Comparison of ENCODE assay signal across 24 cellular contexts in genomic region chr11:34656062-34656720, GRCh38. TPM values are rescaled to one million over a fixed set of nuclear protein-coding genes. Genes with fewer than 3 reads are reported as not detected.
DNase-seq lines count a peak whose midpoint lies in the region; ATAC-seq, FAIRE-seq and TF ChIP-seq lines count a peak whose summit lies in the region.
"Had no signal": no experiment of that assay in that cellular context is flagged by ENCODE, and none has a peak within 500 bp of the region (broad histone marks: within the 10 kb centered on the region; RNA-seq: fewer than 3 reads in every experiment).

No MANE protein-coding gene starts in this region.

- H4K20me1 ChIP-seq in GM23248 (ENCODE audit: insufficient read depth) (no peaks in the 10 kb centered on the region), fibroblast of lung (ENCODE audit: control insufficient read depth, extremely low read depth, insufficient read depth, low read length) (no peaks in the 10 kb centered on the region)

- H3K36me3 Mint-ChIP-seq in activated CD8-positive, alpha-beta T cell treated with anti-CD3 and anti-CD28 coated beads, Interleukin-2, amount 10 ng/mL, durations not matched to agents 7 days and 5 days (ENCODE audit: low read depth), result no peaks in the 10 kb centered on the region
- H3K36me3 Mint-ChIP-seq: brain had no signal

- no peaks in the 10 kb centered on the region for H3K9me3 Mint-ChIP-seq in activated CD8-positive, alpha-beta T cell treated with anti-CD3 and anti-CD28 coated beads, Interleukin-2, amount 10 ng/mL, durations not matched to agents 7 days and 5 days (ENCODE audit: insufficient read depth)
- H3K9me3 Mint-ChIP-seq: activated B cell treated with CpG ODN at 0.5 μM for 24 hours had no signal

- 92 to 95% methylated on average over 5 of the region's 5 CpGs for WGBS in GM23248 (ENCODE audit: low coverage in 1 of 2, low lambda C conversion rate in 2 of 2, missing lambda C conversion rate in 2 of 2), 2 experiments
- 72 to 75% methylated on average over 5 of the region's 5 CpGs for WGBS in pancreas, 2 donors

- H3K4me1 ChIP-seq in GM23248 (ENCODE audit: insufficient read depth) (peaks cover 24% of the 10 kb centered on the region), fibroblast of lung (ENCODE audit: control insufficient read depth, extremely low read depth, insufficient read depth, low read length) (peaks cover 16% of the 10 kb centered on the region), pancreas (peaks cover 13 to 23% (median 17%) of the 10 kb centered on the region in 3 donors)

- H3K27me3 Mint-ChIP-seq in activated CD8-positive, alpha-beta T cell treated with anti-CD3 and anti-CD28 coated beads, Interleukin-2, amount 10 ng/mL, durations not matched to agents 7 days and 5 days (ENCODE audit: low read depth), result peaks cover 65% of the 10 kb centered on the region
- H3K27me3 Mint-ChIP-seq: activated B cell treated with CpG ODN at 0.5 μM for 24 hours had no signal

- H3K9ac ChIP-seq in GM23248, result no peak overlapping the region
- H3K9ac ChIP-seq in fibroblast of lung (ENCODE audit: insufficient read depth, low read length), result no peak overlapping the region

- POLR2A ChIA-PET in activated CD8-positive, alpha-beta T cell treated with anti-CD3 and anti-CD28 coated beads, Interleukin-2, amount 10 ng/mL, durations not matched to agents 7 days and 5 days (lab: Charles Lee), result no interaction called here

- in situ Hi-C loops in GM23248 (cut with MboI) (no loop called here), SK-MEL-5 (cut with HindIII; ENCODE audit: low pct_unique_long_range_greater_than_20kb, low sequenced_read_pairs) (no loop called here)

- H3K27ac ChIP-seq in GM23248 (no peak overlapping the region), fibroblast of lung (ENCODE audit: insufficient read depth, low read length) (peak overlapping the region; percentile 11), pancreas (peak overlapping the region in 1 of 4 donors; percentile 7)

- H3K9me3 ChIP-seq in GM23248 (ENCODE audit: low read depth), result no peaks in the 10 kb centered on the region
- no peaks in the 10 kb centered on the region for H3K9me3 ChIP-seq in fibroblast of lung (ENCODE audit: control insufficient read depth, insufficient read depth, low read depth, low read length)
- no peaks in the 10 kb centered on the region for H3K9me3 ChIP-seq in pancreas

- H3K79me2 ChIP-seq in GM23248 (ENCODE audit: insufficient read depth), result no peaks in the 10 kb centered on the region
- H3K79me2 ChIP-seq in fibroblast of lung (ENCODE audit: control insufficient read depth, insufficient read depth, low read length), result no peaks in the 10 kb centered on the region

- DNase-seq in GM23248 (peak; percentile 17), SK-MEL-5 (ENCODE audit: low read depth, low spot score) (peak; percentile 87), fibroblast of lung (ENCODE audit: low read depth in 2 of 2) (peak in 1 of 2 donors; percentile 62), pancreas (no peak)
- no peak for DNase-seq in activated CD8-positive, alpha-beta T cell treated with anti-CD3 and anti-CD28 coated beads, Interleukin-2, amount 10 ng/mL, durations not matched to agents 7 days and 5 days
- no peak for DNase-seq in stimulated activated CD4-positive, alpha-beta T cell treated with anti-CD3 and anti-CD28 coated beads, Interleukin-2, amount 100 ng/mL, for 48 hours
- DNase-seq: activated B cell treated with CpG ODN at 0.5 μM for 24 hours; activated CD8-positive, alpha-beta memory T cell treated with anti-CD3 and anti-CD28 coated beads, Interleukin-2, amount 50 U/mL, for 4 hours; activated naive CD4-positive, alpha-beta T cell; DND-41; effector CD8-positive, alpha-beta T cell; NCI-H187; NCI-H510A treated with DMSO at 0.1 percent for 48 hours; OCI-M1; stimulated activated CD4-positive, alpha-beta T cell treated with anti-CD3 and anti-CD28 coated beads, Interleukin-4, amount 100 ng/mL, for 1 hour had no signal

- H3K4me2 ChIP-seq in GM23248 (ENCODE audit: unreplicated experiment) (no peak overlapping the region), fibroblast of lung (ENCODE audit: extremely low read depth, insufficient read depth, low read length) (no peak overlapping the region)

- H3K9me2 ChIP-seq in GM23248 (ENCODE audit: insufficient read depth), result no peaks in the 10 kb centered on the region

- no peaks in the 10 kb centered on the region for H3K27me3 ChIP-seq in GM23248 (replicated peaks; ENCODE audit: insufficient read depth)
- no peaks in the 10 kb centered on the region for H3K27me3 ChIP-seq in fibroblast of lung (ENCODE audit: control insufficient read depth, insufficient read depth, low read length)
- no peaks in the 10 kb centered on the region for H3K27me3 ChIP-seq in pancreas
- H3K27me3 ChIP-seq: foreskin keratinocyte had no signal

- intact Hi-C loops in pancreas (cut with DNase I), result no loop called here

- H3K27ac Mint-ChIP-seq in activated CD8-positive, alpha-beta T cell treated with anti-CD3 and anti-CD28 coated beads, Interleukin-2, amount 10 ng/mL, durations not matched to agents 7 days and 5 days, result no peak overlapping the region
- H3K27ac Mint-ChIP-seq: activated B cell treated with CpG ODN at 0.5 μM for 24 hours, brain had no signal

- CTCF ChIA-PET in activated CD8-positive, alpha-beta T cell treated with anti-CD3 and anti-CD28 coated beads, Interleukin-2, amount 10 ng/mL, durations not matched to agents 7 days and 5 days (lab: Charles Lee), result no interaction called here

- H3K4me1 Mint-ChIP-seq in activated CD8-positive, alpha-beta T cell treated with anti-CD3 and anti-CD28 coated beads, Interleukin-2, amount 10 ng/mL, durations not matched to agents 7 days and 5 days (ENCODE audit: low read depth), result peaks cover 6% of the 10 kb centered on the region

- H3K4me3 Mint-ChIP-seq in activated CD8-positive, alpha-beta T cell treated with anti-CD3 and anti-CD28 coated beads, Interleukin-2, amount 10 ng/mL, durations not matched to agents 7 days and 5 days, result no peak overlapping the region
- H3K4me3 Mint-ChIP-seq: activated B cell treated with CpG ODN at 0.5 μM for 24 hours, brain had no signal

- H3K4me3 ChIP-seq in GM23248 (no peak overlapping the region), fibroblast of lung (replicated peaks in 1 of 4; ENCODE audit: control extremely low read depth in 1 of 4, insufficient read depth in 1 of 4, low read depth in 3 of 4, low read length in 4 of 4) (no peak overlapping the region), pancreas (no peak overlapping the region)

- no peak for FAIRE-seq in pancreas (lab: Jason Lieb, UNC)

- TF ChIP-seq CTCF in fibroblast of lung (conservative IDR thresholded peaks at IDR 0.05 in 1 of 2, IDR thresholded peaks at IDR 0.05 in 1 of 2; ENCODE audit: low read depth in 1 of 2, low read length in 2 of 2) (no peak), pancreas (IDR thresholded peaks at IDR 0.05) (no peak)

- peaks cover 28% of the 10 kb centered on the region for H3F3A ChIP-seq in GM23248 (ENCODE audit: insufficient read depth)

- no peaks in the 10 kb centered on the region for H3K36me3 ChIP-seq in GM23248 (ENCODE audit: low read depth)
- no peaks in the 10 kb centered on the region for H3K36me3 ChIP-seq in fibroblast of lung (ENCODE audit: control insufficient read depth, insufficient read depth, low read length)
- peaks cover 0 to 35% (median 5%) of the 10 kb centered on the region in 3 donors for H3K36me3 ChIP-seq in pancreas

- H2AFZ ChIP-seq in GM23248 (no peak overlapping the region), fibroblast of lung (ENCODE audit: low read length) (no peak overlapping the region)

- peak in 3 of 4 donors; percentile 21 to 41 (median 35) for ATAC-seq in pancreas
- no peak for ATAC-seq in GM18511 (IDR thresholded peaks at IDR 0.05; ENCODE audit: unreplicated experiment)
- no peak for ATAC-seq in activated CD8-positive, alpha-beta T cell treated with anti-CD3 and anti-CD28 coated beads, Interleukin-2, amount 10 ng/mL, durations not matched to agents 7 days and 5 days
- ATAC-seq in HG03196 (IDR thresholded peaks at IDR 0.05; ENCODE audit: unreplicated experiment), result no peak
- ATAC-seq: HCT116, sciatic nerve had no signal

RNA-seq across cellular contexts. Expression of gene EHF, which starts 35.3 kb away (rescaled TPM):
- not detected in 2 replicates for total RNA-seq in GM23248 (2014; rRNA removed; shearing (Covaris generic))
- polyA plus RNA-seq in GM23248 (2016; fragmentation: Nextera tagmentation; extraction: Ambion mirVana) (not detected in 2 replicates), fibroblast of lung (0.02 and 0.51 TPM in 2 replicates), pancreas (10 to 100 TPM in 1 of 2 donors, 1 to 10 TPM in 1; 7.7 to 14.1 TPM)
- 0.13 and 0.16 TPM in 2 replicates for total RNA-seq in SK-MEL-5 (2014; rRNA removed; shearing (Covaris generic))
- 0.15 TPM in 1 of 2 replicates, not detected in the other for polyA plus RNA-seq in SK-MEL-5 (2015; cell fraction: cytosol; rRNA removed)
- 0.14 and 8.1 TPM in 2 replicates for polyA plus RNA-seq in SK-MEL-5 (2015; cell fraction: nucleus; rRNA removed)
- total RNA-seq in fibroblast of lung (not detected in 2 replicates), pancreas (10 to 100 TPM; 22.4 to 58.2 (median 33.5) TPM)
- 0.06 and 0.42 TPM in 2 replicates for polyA plus RNA-seq in fibroblast of lung (2012)
- 3.7 TPM in 1 of 2 replicates, not detected in the other for polyA minus RNA-seq in fibroblast of lung (ENCODE audit: low replicate concordance)
- not detected for total RNA-seq in activated CD8-positive, alpha-beta T cell treated with anti-CD3 and anti-CD28 coated beads, Interleukin-2, amount 10 ng/mL, durations not matched to agents 7 days and 5 days
- total RNA-seq: LHCN-M2, lung microvascular endothelial cell had no signal
- polyA plus RNA-seq: BJ had no signal

Comparison
In these comparisons a context has a peak if more than half of its experiments do, and no peak if none do; other contexts are left out.
1. DNase-seq: peak in GM23248 (single experiment) and SK-MEL-5 (single experiment); none in pancreas (0 of 6), activated CD8-positive, alpha-beta T cell treated with anti-CD3 and anti-CD28 coated beads, Interleukin-2, amount 10 ng/mL, durations not matched to agents 7 days and 5 days (single experiment) and stimulated activated CD4-positive, alpha-beta T cell treated with anti-CD3 and anti-CD28 coated beads, Interleukin-2, amount 100 ng/mL, for 48 hours (0 of 2).
2. ATAC-seq: peak in pancreas (3 of 4); none in GM18511 (single experiment), activated CD8-positive, alpha-beta T cell treated with anti-CD3 and anti-CD28 coated beads, Interleukin-2, amount 10 ng/mL, durations not matched to agents 7 days and 5 days (single experiment) and HG03196 (single experiment).
3. RNA of gene EHF, which starts 35.3 kb away (total RNA-seq): 22.4 to 58.2 TPM in pancreas; 0.13 to 0.16 TPM in SK-MEL-5, not detected in GM23248, not detected in fibroblast of lung and not detected in activated CD8-positive, alpha-beta T cell treated with anti-CD3 and anti-CD28 coated beads, Interleukin-2, amount 10 ng/mL, durations not matched to agents 7 days and 5 days; every median in the first group is over 10 times any median in the second.